In genomic region chr3:99066863-99067262, GRCh38 we compare ENCODE assay signal across 30 cellular contexts.
"Had no signal": no experiment of that assay in that cellular context is flagged by ENCODE, and none has a peak within 500 bp of the region (broad histone marks: within the 10 kb centered on the region; RNA-seq: fewer than 3 reads in every experiment).

No MANE protein-coding gene starts in this region.

- ATAC-seq: activated CD4-positive, alpha-beta T cell treated with anti-CD3 and anti-CD28 coated beads for 36 hours; activated CD8-positive, alpha-beta memory T cell treated with anti-CD3 and anti-CD28 coated beads, Interleukin-2, amount 10 ng/mL, durations not matched to agents 7 days and 5 days; activated CD8-positive, alpha-beta T cell treated with anti-CD3 and anti-CD28 coated beads, Interleukin-2, amount 10 ng/mL, durations not matched to agents 7 days and 5 days; activated naive CD8-positive, alpha-beta T cell treated with anti-CD3 and anti-CD28 coated beads, Interleukin-2, amount 50 U/mL, for 24 hours; body of pancreas; esophagus mucosa; T-helper 17 cell had no signal

- DNase-seq: activated CD4-positive, alpha-beta memory T cell treated with anti-CD3 and anti-CD28 coated beads for 36 hours; activated CD4-positive, alpha-beta T cell treated with anti-CD3 and anti-CD28 coated beads for 36 hours; activated CD4-positive, alpha-beta T cell treated with anti-CD3 and anti-CD28 coated beads, Interleukin-2, amount 10 ng/mL, durations not matched to agents 24 days and 14 days; activated CD4-positive, CD25-positive, alpha-beta regulatory T cell; activated CD4-positive, CD25-positive, alpha-beta regulatory T cell treated with anti-CD3 and anti-CD28 coated beads, Interleukin-2, amount 50 U/mL, for 72 hours; activated CD8-positive, alpha-beta memory T cell treated with anti-CD3 and anti-CD28 coated beads, Interleukin-2, amount 10 ng/mL, durations not matched to agents 7 days and 5 days; activated CD8-positive, alpha-beta memory T cell treated with anti-CD3 and anti-CD28 coated beads, Interleukin-2, amount 50 U/mL, for 4 hours; activated CD8-positive, alpha-beta T cell treated with anti-CD3 and anti-CD28 coated beads, Interleukin-2, amount 10 ng/mL, durations not matched to agents 7 days and 5 days; activated effector memory CD4-positive, alpha-beta T cell treated with anti-CD3 and anti-CD28 coated beads, Interleukin-2, amount 50 U/mL, for 16 hours; activated naive CD4-positive, alpha-beta T cell treated with anti-CD3 and anti-CD28 coated beads for 36 hours; activated naive CD8-positive, alpha-beta T cell treated with anti-CD3 and anti-CD28 coated beads for 36 hours; activated naive CD8-positive, alpha-beta T cell treated with anti-CD3 and anti-CD28 coated beads, Interleukin-2, amount 50 U/mL, for 24 hours; activated T-cell treated with anti-CD3 and anti-CD28 coated beads, Interleukin-2, amount 50 U/mL, for 1 hour; activated T-cell treated with anti-CD3 and anti-CD28 coated beads, Interleukin-2, amount 50 U/mL, for 48 hours; adrenal gland; amygdala; aorta; body of pancreas; caudate nucleus; effector CD8-positive, alpha-beta T cell; foreskin fibroblast; head of caudate nucleus; T-helper 1 cell; T-helper 17 cell; T1000 had no signal

- H3K9me3 Mint-ChIP-seq: activated CD4-positive, alpha-beta T cell treated with anti-CD3 and anti-CD28 coated beads, Interleukin-2, amount 10 ng/mL, durations not matched to agents 24 days and 14 days; activated naive CD4-positive, alpha-beta T cell treated with anti-CD3 and anti-CD28 coated beads, Interleukin-2, amount 50 U/mL, for 24 hours; activated naive CD8-positive, alpha-beta T cell treated with anti-CD3 and anti-CD28 coated beads for 36 hours; activated naive CD8-positive, alpha-beta T cell treated with anti-CD3 and anti-CD28 coated beads, Interleukin-2, amount 50 U/mL, for 24 hours; activated T-helper 1 cell treated with anti-CD3 and anti-CD28 coated beads, Interleukin-12 subunit alpha, Interleukin-12 subunit beta, Interleukin-2, Interleukin-4 antibody, amounts not matched to agents 30 ng/mL and 10 ng/mL and 1 ng/mL, durations not matched to agents 14 hours and 24 hours and 36 hours; activated T-helper 2 cell treated with anti-CD3 and anti-CD28 coated beads, Interferon-gamma antibody, Interleukin-2, Interleukin-4, amounts not matched to agents 10 μg/mL and 5 μg/mL and 100 μg/mL, durations not matched to agents 14 hours and 24 hours and 36 hours; T-helper 2 cell treated with Interferon-gamma antibody and Interleukin-4, amounts not matched to agents 5 μg/mL and 100 μg/mL, for 36 hours had no signal

- H3K36me3 Mint-ChIP-seq: activated CD4-positive, alpha-beta memory T cell treated with anti-CD3 and anti-CD28 coated beads for 36 hours; activated CD8-positive, alpha-beta memory T cell treated with anti-CD3 and anti-CD28 coated beads, Interleukin-2, amount 10 ng/mL, durations not matched to agents 7 days and 5 days; activated naive CD4-positive, alpha-beta T cell treated with anti-CD3 and anti-CD28 coated beads, Interleukin-2, amount 50 U/mL, for 24 hours; activated naive CD8-positive, alpha-beta T cell treated with anti-CD3 and anti-CD28 coated beads for 36 hours had no signal

- H3K27ac Mint-ChIP-seq: activated CD4-positive, alpha-beta memory T cell treated with anti-CD3 and anti-CD28 coated beads for 36 hours; activated CD4-positive, alpha-beta T cell treated with anti-CD3 and anti-CD28 coated beads for 36 hours; activated CD4-positive, alpha-beta T cell treated with anti-CD3 and anti-CD28 coated beads, Interleukin-2, amount 10 ng/mL, durations not matched to agents 24 days and 14 days; activated CD8-positive, alpha-beta memory T cell treated with anti-CD3 and anti-CD28 coated beads, Interleukin-2, amount 10 ng/mL, durations not matched to agents 7 days and 5 days; activated CD8-positive, alpha-beta T cell treated with anti-CD3 and anti-CD28 coated beads, Interleukin-2, amount 10 ng/mL, durations not matched to agents 7 days and 5 days; activated naive CD4-positive, alpha-beta T cell treated with anti-CD3 and anti-CD28 coated beads for 36 hours; activated naive CD4-positive, alpha-beta T cell treated with anti-CD3 and anti-CD28 coated beads, Interleukin-2, amount 50 U/mL, for 24 hours; activated naive CD8-positive, alpha-beta T cell treated with anti-CD3 and anti-CD28 coated beads for 36 hours; activated naive CD8-positive, alpha-beta T cell treated with anti-CD3 and anti-CD28 coated beads, Interleukin-2, amount 50 U/mL, for 24 hours; activated T-helper 1 cell treated with anti-CD3 and anti-CD28 coated beads, Interleukin-12 subunit alpha, Interleukin-12 subunit beta, Interleukin-2, Interleukin-4 antibody, amounts not matched to agents 30 ng/mL and 10 ng/mL and 1 ng/mL, durations not matched to agents 14 hours and 24 hours and 36 hours; activated T-helper 2 cell treated with anti-CD3 and anti-CD28 coated beads, Interferon-gamma antibody, Interleukin-2, Interleukin-4, amounts not matched to agents 10 μg/mL and 5 μg/mL and 100 μg/mL, durations not matched to agents 14 hours and 24 hours and 36 hours; T-helper 17 cell; T-helper 2 cell treated with Interferon-gamma antibody and Interleukin-4, amounts not matched to agents 5 μg/mL and 100 μg/mL, for 36 hours had no signal

- H3K27me3 Mint-ChIP-seq: activated CD4-positive, alpha-beta T cell treated with anti-CD3 and anti-CD28 coated beads for 36 hours; activated CD4-positive, alpha-beta T cell treated with anti-CD3 and anti-CD28 coated beads, Interleukin-2, amount 10 ng/mL, durations not matched to agents 24 days and 14 days; activated CD8-positive, alpha-beta memory T cell treated with anti-CD3 and anti-CD28 coated beads, Interleukin-2, amount 10 ng/mL, durations not matched to agents 7 days and 5 days; T-helper 17 cell had no signal

- H3K4me1 Mint-ChIP-seq: activated CD4-positive, alpha-beta T cell treated with anti-CD3 and anti-CD28 coated beads for 36 hours; activated CD4-positive, alpha-beta T cell treated with anti-CD3 and anti-CD28 coated beads, Interleukin-2, amount 10 ng/mL, durations not matched to agents 24 days and 14 days; activated CD8-positive, alpha-beta memory T cell treated with anti-CD3 and anti-CD28 coated beads, Interleukin-2, amount 10 ng/mL, durations not matched to agents 7 days and 5 days; activated naive CD4-positive, alpha-beta T cell treated with anti-CD3 and anti-CD28 coated beads, Interleukin-2, amount 50 U/mL, for 24 hours; activated naive CD8-positive, alpha-beta T cell treated with anti-CD3 and anti-CD28 coated beads for 36 hours; activated naive CD8-positive, alpha-beta T cell treated with anti-CD3 and anti-CD28 coated beads, Interleukin-2, amount 50 U/mL, for 24 hours; T-helper 17 cell had no signal

- H3K4me3 Mint-ChIP-seq: activated CD4-positive, alpha-beta memory T cell treated with anti-CD3 and anti-CD28 coated beads for 36 hours; activated CD4-positive, alpha-beta T cell treated with anti-CD3 and anti-CD28 coated beads for 36 hours; activated CD4-positive, alpha-beta T cell treated with anti-CD3 and anti-CD28 coated beads, Interleukin-2, amount 10 ng/mL, durations not matched to agents 24 days and 14 days; activated CD8-positive, alpha-beta memory T cell treated with anti-CD3 and anti-CD28 coated beads, Interleukin-2, amount 10 ng/mL, durations not matched to agents 7 days and 5 days; activated CD8-positive, alpha-beta T cell treated with anti-CD3 and anti-CD28 coated beads, Interleukin-2, amount 10 ng/mL, durations not matched to agents 7 days and 5 days; activated naive CD4-positive, alpha-beta T cell treated with anti-CD3 and anti-CD28 coated beads for 36 hours; activated naive CD4-positive, alpha-beta T cell treated with anti-CD3 and anti-CD28 coated beads, Interleukin-2, amount 50 U/mL, for 24 hours; activated naive CD8-positive, alpha-beta T cell treated with anti-CD3 and anti-CD28 coated beads for 36 hours; activated naive CD8-positive, alpha-beta T cell treated with anti-CD3 and anti-CD28 coated beads, Interleukin-2, amount 50 U/mL, for 24 hours; activated T-helper 1 cell treated with anti-CD3 and anti-CD28 coated beads, Interleukin-12 subunit alpha, Interleukin-12 subunit beta, Interleukin-2, Interleukin-4 antibody, amounts not matched to agents 30 ng/mL and 10 ng/mL and 1 ng/mL, durations not matched to agents 14 hours and 24 hours and 36 hours; T-helper 17 cell; T-helper 2 cell treated with Interferon-gamma antibody and Interleukin-4, amounts not matched to agents 5 μg/mL and 100 μg/mL, for 36 hours had no signal
